Comparison of ENCODE assay signal across 7 cellular contexts in the genomic region with DNA sequence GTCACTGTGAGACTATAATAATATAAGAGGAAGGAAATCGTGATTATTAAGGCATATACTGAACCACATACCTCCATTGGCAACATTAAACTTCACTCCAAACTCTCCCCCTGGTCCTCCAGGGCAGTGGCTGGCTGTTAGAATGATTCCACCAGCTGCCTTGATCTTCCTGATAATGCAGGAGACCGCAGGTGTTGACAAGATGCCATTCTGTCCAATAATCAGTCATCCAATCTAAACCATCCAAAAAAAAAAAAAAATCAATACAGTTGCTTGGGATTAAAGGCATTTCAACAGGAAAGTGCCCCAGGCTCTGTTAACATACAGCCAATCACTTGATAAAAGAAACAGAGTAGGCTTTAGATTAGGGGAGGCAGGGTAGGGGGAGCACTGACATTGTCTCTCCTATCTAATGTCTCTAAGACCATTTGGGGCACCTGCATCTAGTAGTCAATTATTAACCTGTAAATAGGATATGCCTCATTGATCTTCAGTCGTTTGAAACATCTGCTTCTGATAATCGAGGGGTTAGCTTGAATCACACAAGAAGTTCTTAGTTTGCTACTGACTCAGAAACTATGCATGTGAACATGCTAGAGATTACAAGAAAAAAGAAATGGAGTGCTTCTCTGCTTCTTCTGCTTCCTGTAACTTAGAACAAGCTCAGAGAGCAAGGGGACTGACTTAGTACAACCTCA.
DNase-seq lines count a peak whose midpoint lies in the region; ATAC-seq lines count a peak whose summit lies in the region.

No MANE protein-coding gene starts in this region.

- peak; percentile 21 for DNase-seq in SK-N-DZ (ENCODE audit: low spot score)

- peak; percentile 74 for ATAC-seq in GM18858 (IDR thresholded peaks at IDR 0.05; ENCODE audit: unreplicated experiment)
- ATAC-seq in GM19397 (IDR thresholded peaks at IDR 0.05; ENCODE audit: unreplicated experiment): peak; percentile 95
- peak; percentile 93 for ATAC-seq in GM21619 (IDR thresholded peaks at IDR 0.05; ENCODE audit: unreplicated experiment)
- peak; percentile 84 for ATAC-seq in HG02798 (IDR thresholded peaks at IDR 0.05; ENCODE audit: poor library complexity, unreplicated experiment)
- ATAC-seq in HG03066 (IDR thresholded peaks at IDR 0.05; ENCODE audit: low read depth, unreplicated experiment): peak; percentile 81
- ATAC-seq in HG03442 (IDR thresholded peaks at IDR 0.05; ENCODE audit: unreplicated experiment): peak; percentile 61

Comparison
In these comparisons a context has a peak if more than half of its experiments do, and no peak if none do; other contexts are left out.
1. Peak in every context shown above with its lines: DNase-seq and ATAC-seq.